ENCODE assay signal across 22 cellular contexts in genomic region chr5:97923496-97923895, GRCh38.
DNase-seq lines count a peak whose midpoint lies in the region; ATAC-seq, FAIRE-seq and TF ChIP-seq lines count a peak whose summit lies in the region.
"Had no signal": no experiment of that assay in that cellular context is flagged by ENCODE, and none has a peak within 500 bp of the region (broad histone marks: within the 10 kb centered on the region; RNA-seq: fewer than 3 reads in every experiment).

No MANE protein-coding gene starts in this region.

- no peaks in the 10 kb centered on the region for H3K79me1 ChIP-seq in mesenchymal stem cell (replicated peaks; ENCODE audit: low read length, poor library complexity, severe bottlenecking)

- TF ChIP-seq EP300 in sigmoid colon (IDR thresholded peaks at IDR 0.05) = no peak

- FAIRE-seq in HTR-8/SVneo (lab: Jason Lieb, UNC) = no peak
- FAIRE-seq: colon, GM12892 had no signal

- H2BK12ac ChIP-seq in mesenchymal stem cell (ENCODE audit: low read length in 2 of 2) = no peak overlapping the region

- H3K27ac ChIP-seq in sigmoid colon (no peak overlapping the region), mesenchymal stem cell (ENCODE audit: low read length, poor library complexity, severe bottlenecking) (no peak overlapping the region)
- H3K27ac ChIP-seq: tibial artery had no signal

- H3K4me2 ChIP-seq in mesenchymal stem cell (ENCODE audit: low read length, poor library complexity, severe bottlenecking) = no peak overlapping the region

- DNase-seq in fibroblast of peridontal ligament (ENCODE audit: extremely low read depth) = peak; percentile 35
- no peak for DNase-seq in AML-193 (lab: John Stamatoyannopoulos, UW)
- no peak for DNase-seq in HTR-8/SVneo (ENCODE audit: insufficient read length, low spot score)
- DNase-seq in sigmoid colon = no peak
- DNase-seq in mesenchymal stem cell = no peak
- DNase-seq: activated CD4-positive, alpha-beta T cell treated with anti-CD3 and anti-CD28 coated beads, Interleukin-2, amount 10 ng/mL, durations not matched to agents 24 days and 14 days; activated T-cell treated with anti-CD3 and anti-CD28 coated beads for 4 hours; foreskin melanocyte; left cardiac atrium; midbrain; NCI-H1436; NCI-H446; RPMI8226; stimulated activated CD4-positive, alpha-beta T cell treated with anti-CD3 and anti-CD28 coated beads, Interleukin-15, amount 100 ng/mL, for 24 hours; stimulated activated naive B cell treated with anti-CD40 and anti-IgM and Interleukin-4, amounts not matched to agents 10 μg/mL and 1 μg/mL and 100 μg/mL, for 72 hours; tibial artery had no signal

- H3K18ac ChIP-seq in mesenchymal stem cell (ENCODE audit: low read depth in 1 of 2, low read length in 2 of 2) = no peak overlapping the region

- H3K36me3 ChIP-seq in sigmoid colon (no peaks in the 10 kb centered on the region), mesenchymal stem cell (ENCODE audit: control insufficient read depth in 1 of 2, insufficient read depth in 2 of 2, low read depth in 1 of 2, low read length in 2 of 2) (no peaks in the 10 kb centered on the region)
- H3K36me3 ChIP-seq: tibial artery had no signal

- TF ChIP-seq CTCF in sigmoid colon (IDR thresholded peaks at IDR 0.05) = no peak

- H4K8ac ChIP-seq in mesenchymal stem cell (ENCODE audit: low read length) = no peak overlapping the region

- H4K91ac ChIP-seq in mesenchymal stem cell (ENCODE audit: low read length) = no peak overlapping the region

- peak; percentile 40 for ATAC-seq in GM18858 (IDR thresholded peaks at IDR 0.05; ENCODE audit: unreplicated experiment)
- ATAC-seq in GM19467 (IDR thresholded peaks at IDR 0.05; ENCODE audit: unreplicated experiment) = peak; percentile 62
- ATAC-seq in HG03060 (IDR thresholded peaks at IDR 0.05; ENCODE audit: low read depth, unreplicated experiment) = peak; percentile 70
- ATAC-seq: HCT116, left cardiac atrium had no signal

- no peak overlapping the region for H2BK5ac ChIP-seq in mesenchymal stem cell (ENCODE audit: low read depth, low read length, poor library complexity, severe bottlenecking)

- H2AFZ ChIP-seq in mesenchymal stem cell (ENCODE audit: low read depth, low read length) = no peak overlapping the region

- H3K27me3 ChIP-seq in sigmoid colon (no peaks in the 10 kb centered on the region), mesenchymal stem cell (ENCODE audit: control insufficient read depth in 1 of 2, insufficient read depth in 1 of 2, low read length in 2 of 2) (no peaks in the 10 kb centered on the region)
- H3K27me3 ChIP-seq: tibial artery had no signal

- intact Hi-C loops in sigmoid colon (cut with DNase I) = no loop called here

- H2BK15ac ChIP-seq in mesenchymal stem cell (ENCODE audit: low read depth, poor library complexity, severe bottlenecking) = no peak overlapping the region

- H3K9me3 ChIP-seq in sigmoid colon (no peaks in the 10 kb centered on the region), mesenchymal stem cell (ENCODE audit: control insufficient read depth, low read length) (no peaks in the 10 kb centered on the region)
- H3K9me3 ChIP-seq: tibial artery had no signal

- TF ChIP-seq POLR2A in sigmoid colon (IDR thresholded peaks at IDR 0.05) = no peak

- H3K4ac ChIP-seq in mesenchymal stem cell (ENCODE audit: low read depth in 1 of 2, low read length in 2 of 2) = no peak overlapping the region

- no peak overlapping the region for H3K23ac ChIP-seq in mesenchymal stem cell (ENCODE audit: low read length in 2 of 2)

- H2BK120ac ChIP-seq in mesenchymal stem cell (ENCODE audit: low read depth, low read length) = no peak overlapping the region

- H3K9ac ChIP-seq in mesenchymal stem cell (ENCODE audit: low read length) = no peak overlapping the region

- H3K4me1 ChIP-seq in sigmoid colon = no peaks in the 10 kb centered on the region
- H3K4me1 ChIP-seq in mesenchymal stem cell (ENCODE audit: control insufficient read depth, insufficient read depth, low read depth, low read length) = no peaks in the 10 kb centered on the region
- H3K4me1 ChIP-seq: tibial artery had no signal

- H2AK5ac ChIP-seq in mesenchymal stem cell (ENCODE audit: low read length, severe bottlenecking) = no peak overlapping the region

- H3K4me3 ChIP-seq in sigmoid colon (no peak overlapping the region), mesenchymal stem cell (ENCODE audit: insufficient read depth in 1 of 2, low read depth in 1 of 2, low read length in 2 of 2) (no peak overlapping the region)
- H3K4me3 ChIP-seq: tibial artery had no signal

- H3K14ac ChIP-seq in mesenchymal stem cell (ENCODE audit: low read length in 2 of 2) = no peak overlapping the region
